1 cellular context compared by ENCODE assay signal in the genomic region with DNA sequence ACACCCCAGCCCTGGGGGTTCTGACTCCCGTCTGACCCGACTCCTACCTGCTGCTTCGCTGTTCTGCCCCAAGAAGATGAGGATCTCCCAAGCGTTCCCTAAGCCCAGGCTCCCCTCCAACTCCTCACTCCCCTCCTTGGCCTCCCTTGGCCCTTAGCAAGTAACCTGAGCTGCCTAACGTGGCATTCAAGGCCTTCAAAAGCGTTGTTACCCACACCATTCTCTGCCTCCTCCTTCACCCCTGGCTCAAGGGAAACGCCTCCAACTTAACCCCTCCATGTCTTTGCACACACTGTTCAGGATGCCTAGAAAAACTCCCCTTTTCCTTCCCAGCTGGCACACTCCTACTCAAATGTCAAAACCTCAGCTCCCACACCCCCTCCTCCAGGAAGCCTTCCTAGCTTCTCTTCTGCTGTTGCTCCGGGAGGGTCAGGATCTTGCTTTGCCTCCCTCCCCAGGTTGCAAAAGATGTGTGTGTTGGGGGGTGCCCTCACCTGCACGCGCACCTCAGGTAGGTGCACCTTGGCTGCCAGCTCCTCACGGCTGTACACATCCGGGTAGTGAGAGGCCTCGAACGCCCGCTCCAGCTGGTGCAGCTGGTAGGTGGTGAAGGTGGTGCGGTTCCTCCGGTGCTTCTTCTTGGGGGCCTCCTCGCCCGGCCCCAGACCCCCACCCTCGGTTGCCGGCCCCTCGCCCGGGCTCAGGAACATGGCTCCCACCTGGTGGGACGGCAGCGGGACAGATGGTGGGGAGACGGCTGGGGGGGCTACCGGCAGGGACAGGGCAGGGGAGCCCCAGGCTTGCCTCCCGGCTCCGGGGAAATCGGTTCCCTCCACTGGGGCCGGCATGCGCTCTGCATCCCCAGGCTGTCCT.
TF ChIP-seq lines count a peak whose summit lies in the region.

No MANE protein-coding gene starts in this region.

TF ChIP-seq in K562, 482 proteins besides CTCF, POLR2A, EP300 and RAD21:
- no peak for TF ChIP-seq COPS2 (conservative IDR thresholded peaks at IDR 0.05)
- TF ChIP-seq BCOR (IDR thresholded peaks at IDR 0.05), result peak; percentile 82
- TF ChIP-seq SAP30 (IDR thresholded peaks at IDR 0.05; ENCODE audit: borderline replicate concordance, insufficient read depth, low read depth, low read length, poor library complexity, severe bottlenecking), result no peak
- TF ChIP-seq SMARCA5 (IDR thresholded peaks at IDR 0.05), result peak; percentile 81; the same call in 1 of the 2 replicates
- TF ChIP-seq ZFP36 (IDR thresholded peaks at IDR 0.05; ENCODE audit: low read depth, low read length, partially characterized antibody), result peak; percentile 97
- no peak for TF ChIP-seq CHD7 (IDR thresholded peaks at IDR 0.05; ENCODE audit: low read depth, low read length)
- TF ChIP-seq ERF (CRISPR knock-in tag; IDR thresholded peaks at IDR 0.05), result no peak
- no peak for TF ChIP-seq ZNF3 (CRISPR knock-in tag; IDR thresholded peaks at IDR 0.05)
- TF ChIP-seq TEAD4 (IDR thresholded peaks at IDR 0.05; ENCODE audit: low read length), result no peak
- no peak for TF ChIP-seq TEAD4 (CRISPR knock-in tag; IDR thresholded peaks at IDR 0.05; ENCODE audit: borderline replicate concordance)
- no peak for TF ChIP-seq ZNF507 (tag; conservative IDR thresholded peaks at IDR 0.05)
- no peak for TF ChIP-seq ZNF431 (CRISPR knock-in tag; IDR thresholded peaks at IDR 0.05)
- TF ChIP-seq CHD4 (IDR thresholded peaks at IDR 0.05; ENCODE audit: insufficient read depth, insufficient replicate concordance, low read depth, low read length, poor library complexity, severe bottlenecking), result peak; percentile 31
- TF ChIP-seq ZBTB8A (IDR thresholded peaks at IDR 0.05; ENCODE audit: partially characterized antibody), result no peak
- no peak for TF ChIP-seq RBM34 (IDR thresholded peaks at IDR 0.05; ENCODE audit: borderline replicate concordance, insufficient read depth, low read length)
- TF ChIP-seq ZFP1 (CRISPR knock-in tag; IDR thresholded peaks at IDR 0.05), result no peak
- TF ChIP-seq EZH2 (IDR thresholded peaks at IDR 0.05; ENCODE audit: borderline replicate concordance, low read depth, low read length), result no peak
- no peak for TF ChIP-seq MIER1 (IDR thresholded peaks at IDR 0.05; ENCODE audit: low read depth)
- TF ChIP-seq ZNF395 (CRISPR knock-in tag; IDR thresholded peaks at IDR 0.05), result no peak
- peak; percentile 33 to 43; a peak in 1 of 4 replicates for TF ChIP-seq KDM1A (IDR thresholded peaks at IDR 0.05)
TF ChIP-seq in K562: peak in this region for 5.
